In genomic region chr3:153097213-153097612, GRCh38 we compare ENCODE assay signal across 16 cellular contexts.
DNase-seq lines count a peak whose midpoint lies in the region; ATAC-seq, FAIRE-seq and TF ChIP-seq lines count a peak whose summit lies in the region.
"Had no signal": no experiment of that assay in that cellular context is flagged by ENCODE, and none has a peak within 500 bp of the region (broad histone marks: within the 10 kb centered on the region; RNA-seq: fewer than 3 reads in every experiment).

No MANE protein-coding gene starts in this region.

- no peak for FAIRE-seq in small intestine (lab: Jason Lieb, UNC)
- FAIRE-seq: A549, H54, HepG2, HTR-8/SVneo had no signal

- intact Hi-C loops in MCF 10A (cut with micrococcal nuclease) (no loop called here), Caco-2 (cut with micrococcal nuclease; ENCODE audit: unreplicated experiment) (no loop called here)

- BruUV-seq in MCF 10A (replicated peaks; lab: Mats Ljungman, UMichigan) (no TSS peak), Caco-2 (replicated peaks; lab: Mats Ljungman, UMichigan) (no TSS peak)

- TF ChIP-seq CTCF in hepatocyte (IDR thresholded peaks at IDR 0.05; ENCODE audit: poor library complexity) (no peak), MCF 10A (IDR thresholded peaks at IDR 0.05; ENCODE audit: unreplicated experiment) (no peak), Caco-2 (IDR thresholded peaks at IDR 0.05; ENCODE audit: insufficient read depth in 1 of 2, low read depth in 1 of 2, low read length in 1 of 2, severe bottlenecking in 1 of 2, unreplicated experiment in 1 of 2) (no peak)

- no peaks in the 10 kb centered on the region for H3K4me1 ChIP-seq in hepatocyte (ENCODE audit: insufficient read depth)
- H3K4me1 ChIP-seq in small intestine (ENCODE audit: control insufficient read depth in 2 of 2, insufficient read depth in 1 of 2, low read depth in 1 of 2, low read length in 1 of 2), result no peaks in the 10 kb centered on the region
- H3K4me1 ChIP-seq in Caco-2, result peaks cover 6% of the 10 kb centered on the region
- H3K4me1 ChIP-seq: BE2C had no signal

- no peaks in the 10 kb centered on the region for H3K36me3 ChIP-seq in hepatocyte (replicated peaks; ENCODE audit: insufficient read depth, low read depth)
- no peaks in the 10 kb centered on the region for H3K36me3 ChIP-seq in small intestine (ENCODE audit: control insufficient read depth in 2 of 2, insufficient read depth in 2 of 2, low read length in 2 of 2)
- H3K36me3 ChIP-seq in Caco-2 (ENCODE audit: control insufficient read depth, insufficient read depth, low read length), result no peaks in the 10 kb centered on the region
- H3K36me3 ChIP-seq: BE2C had no signal

- H3K27ac Mint-ChIP-seq in MCF 10A (ENCODE audit: low read depth, unreplicated experiment) (no peak overlapping the region), Caco-2 (ENCODE audit: unreplicated experiment) (no peak overlapping the region)

- no peak overlapping the region for H2AFZ ChIP-seq in hepatocyte

- no peaks in the 10 kb centered on the region for H3K27me3 Mint-ChIP-seq in MCF 10A (ENCODE audit: insufficient read depth, unreplicated experiment)
- no peaks in the 10 kb centered on the region for H3K27me3 Mint-ChIP-seq in Caco-2 (ENCODE audit: insufficient read depth, unreplicated experiment)
- H3K27me3 Mint-ChIP-seq: CD4-positive, alpha-beta memory T cell had no signal

- no peak overlapping the region for H3K4me2 ChIP-seq in hepatocyte
- H3K4me2 ChIP-seq: A549 had no signal

- H3K4me3 ChIP-seq in hepatocyte (no peak overlapping the region), small intestine (ENCODE audit: low read depth in 1 of 2, low read length in 2 of 2) (no peak overlapping the region), Caco-2 (ENCODE audit: low read depth, low read length) (no peak overlapping the region)
- H3K4me3 ChIP-seq: A549 had no signal

- H3K36me3 Mint-ChIP-seq in MCF 10A (ENCODE audit: insufficient read depth, unreplicated experiment), result no peaks in the 10 kb centered on the region
- no peaks in the 10 kb centered on the region for H3K36me3 Mint-ChIP-seq in Caco-2 (ENCODE audit: insufficient read depth, unreplicated experiment)
- H3K36me3 Mint-ChIP-seq: CD4-positive, alpha-beta memory T cell had no signal

- H3K9me3 Mint-ChIP-seq in MCF 10A (ENCODE audit: unreplicated experiment) (no peaks in the 10 kb centered on the region), Caco-2 (ENCODE audit: unreplicated experiment) (no peaks in the 10 kb centered on the region)

- POLR2A ChIA-PET in MCF 10A (lab: Yijun Ruan, JAX) (interaction anchor here (0.6 to 1.2 kb wide), 2 partner anchors 8 to 14 kb away, joined by 3 to 4 read pairs; no protein-coding TSS in a partner anchor), Caco-2 (lab: Charles Lee) (no interaction called here)

- H3K9me2 ChIP-seq in hepatocyte (replicated peaks; ENCODE audit: insufficient read depth), result no peaks in the 10 kb centered on the region

- no peaks in the 10 kb centered on the region for H3K4me1 Mint-ChIP-seq in MCF 10A (ENCODE audit: insufficient read depth, unreplicated experiment)
- H3K4me1 Mint-ChIP-seq in Caco-2 (ENCODE audit: low read depth, unreplicated experiment), result peaks cover 8% of the 10 kb centered on the region

- H3K27ac ChIP-seq in hepatocyte (peak overlapping the region; percentile 6), small intestine (ENCODE audit: low read depth in 1 of 2, low read length in 1 of 2) (no peak overlapping the region)
- H3K27ac ChIP-seq: A549, C4-2B had no signal

- H3K27me3 ChIP-seq in hepatocyte (no peaks in the 10 kb centered on the region), small intestine (ENCODE audit: control insufficient read depth in 2 of 2, insufficient read depth in 2 of 2, low read length in 2 of 2) (no peaks in the 10 kb centered on the region), Caco-2 (replicated peaks; ENCODE audit: control insufficient read depth, insufficient read depth, low read length) (no peaks in the 10 kb centered on the region)
- H3K27me3 ChIP-seq: BE2C had no signal

- no peaks in the 10 kb centered on the region for H3K9me3 ChIP-seq in hepatocyte (ENCODE audit: low read depth)
- no peaks in the 10 kb centered on the region for H3K9me3 ChIP-seq in small intestine (ENCODE audit: control insufficient read depth, low read depth)
- H3K9me3 ChIP-seq in Caco-2, result no peaks in the 10 kb centered on the region
- H3K9me3 ChIP-seq: A549 had no signal

- H3K79me2 ChIP-seq in hepatocyte, result no peaks in the 10 kb centered on the region

- no peak overlapping the region for H3K4me3 Mint-ChIP-seq in MCF 10A (ENCODE audit: unreplicated experiment)
- H3K4me3 Mint-ChIP-seq in Caco-2 (ENCODE audit: unreplicated experiment), result no peak overlapping the region
- H3K4me3 Mint-ChIP-seq: CD4-positive, alpha-beta memory T cell had no signal

- no peak for ATAC-seq in GM18870 (IDR thresholded peaks at IDR 0.05; ENCODE audit: unreplicated experiment)
- ATAC-seq: A549, HepG2 had no signal

- CTCF ChIA-PET in MCF 10A (lab: Yijun Ruan, JAX) (no interaction called here), Caco-2 (lab: Charles Lee) (no interaction called here)

- no peaks in the 10 kb centered on the region for H4K20me1 ChIP-seq in hepatocyte (ENCODE audit: insufficient read depth, poor library complexity, severe bottlenecking)

- peak; percentile 80 for DNase-seq in NCI-H69 (lab: John Stamatoyannopoulos, UW)
- DNase-seq in hepatocyte (ENCODE audit: low spot score), result no peak
- DNase-seq in small intestine, result peak; percentile 8
- no peak for DNase-seq in MCF 10A (ENCODE audit: unreplicated experiment)
- no peak for DNase-seq in putamen (ENCODE audit: low spot score)
- no peak for DNase-seq in Caco-2
- DNase-seq: BE2C; CD4-positive, alpha-beta memory T cell; DMS53; GF-D8 had no signal

Comparison
In these comparisons a context has a peak if more than half of its experiments do, and no peak if none do; other contexts are left out.
1. DNase-seq: peak in NCI-H69 (single experiment) and small intestine (single experiment); none in hepatocyte (single experiment), MCF 10A (single experiment), putamen (single experiment) and Caco-2 (0 of 2).